In the genomic region with DNA sequence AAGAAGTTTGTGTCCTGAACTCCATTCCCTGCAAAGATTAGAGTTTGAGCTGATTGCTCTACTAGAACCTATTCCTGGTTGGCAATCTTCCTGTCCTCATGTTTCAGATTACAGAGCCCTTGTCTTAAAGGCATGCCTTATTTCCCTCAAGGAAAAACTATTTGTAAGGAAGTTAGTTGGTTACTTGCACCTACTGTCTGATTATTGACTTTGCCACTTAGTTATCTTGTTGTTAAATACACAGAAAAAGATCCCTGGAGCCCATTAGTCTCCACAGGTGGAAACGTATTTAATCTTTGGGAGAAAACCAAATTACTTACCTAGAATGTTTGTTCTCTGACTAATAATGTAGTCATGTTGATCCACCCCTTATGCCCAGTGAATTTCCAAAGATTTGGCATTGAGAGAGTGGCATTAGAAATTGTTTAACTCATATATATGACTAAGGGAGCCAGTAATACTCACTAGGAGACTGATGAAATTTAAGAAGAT, we compare ENCODE assay signal across 13 cellular contexts.
DNase-seq lines count a peak whose midpoint lies in the region; ATAC-seq and TF ChIP-seq lines count a peak whose summit lies in the region.
"Had no signal": no experiment of that assay in that cellular context is flagged by ENCODE, and none has a peak within 500 bp of the region (broad histone marks: within the 10 kb centered on the region; RNA-seq: fewer than 3 reads in every experiment).

No MANE protein-coding gene starts in this region.

- no peaks in the 10 kb centered on the region for H3K9me3 ChIP-seq in mammary epithelial cell (replicated peaks; ENCODE audit: insufficient read depth, low read length)
- no peaks in the 10 kb centered on the region for H3K9me3 ChIP-seq in right lobe of liver
- H3K9me3 ChIP-seq: uterus had no signal

- H2AFZ ChIP-seq in mammary epithelial cell (ENCODE audit: low read depth, low read length), result peak overlapping the region; percentile 52

- peak; percentile 51 to 87 (median 68) for ATAC-seq in right lobe of liver

- dilution Hi-C loops in mammary epithelial cell (cut with HindIII; ENCODE audit: low sequenced_read_pairs), result no loop called here

- H3K4me3 ChIP-seq in AG10803 (ENCODE audit: low read length), result no peak overlapping the region
- no peak overlapping the region for H3K4me3 ChIP-seq in LNCaP clone FGC (ENCODE audit: low read depth, low read length)
- H3K4me3 ChIP-seq in mammary epithelial cell (replicated peaks in 1 of 3; ENCODE audit: insufficient read depth in 1 of 3, low read depth in 2 of 3, low read length in 3 of 3), result no peak overlapping the region
- H3K4me3 ChIP-seq in right lobe of liver, result no peak overlapping the region
- H3K4me3 ChIP-seq: coronary artery, uterus had no signal

- in situ Hi-C loops in mammary epithelial cell (cut with MboI; ENCODE audit: low sequenced_read_pairs in 2 of 2), result no loop called here

- H4K20me1 ChIP-seq in mammary epithelial cell (ENCODE audit: insufficient read depth, low read length), result no peaks in the 10 kb centered on the region

- peak; percentile 46 for DNase-seq in AG10803 (ENCODE audit: low read depth)
- DNase-seq in LNCaP clone FGC (ENCODE audit: low read depth), result peak; percentile 76
- DNase-seq in mammary epithelial cell, result peak; percentile 92
- no peak for DNase-seq in right lobe of liver
- no peak for DNase-seq in effector CD4-positive, alpha-beta T cell
- no peak for DNase-seq in posterior vena cava (ENCODE audit: low spot score)
- no peak for DNase-seq in activated CD4-positive, alpha-beta T cell treated with anti-CD3 and anti-CD28 coated beads, Interleukin-2, amount 50 U/mL, for 48 hours
- DNase-seq in medulla oblongata (ENCODE audit: extremely low spot score), result no peak
- DNase-seq: activated naive CD8-positive, alpha-beta T cell treated with anti-CD3 and anti-CD28 coated beads, Interleukin-2, amount 10 ng/mL, durations not matched to agents 7 days and 5 days; DND-41; NCI-H1417; uterus had no signal

- WGBS in mammary epithelial cell (ENCODE audit: low coverage, missing lambda C conversion rate), result 18% methylated on average over 1 of the region's 1 CpG
- 31% methylated on average over 1 of the region's 1 CpG for WGBS in right lobe of liver (ENCODE audit: insufficient coverage, low coverage, low lambda C conversion rate, missing lambda C conversion rate)

- TF ChIP-seq POLR2A in right lobe of liver (IDR thresholded peaks at IDR 0.05), result no peak

- no peaks in the 10 kb centered on the region for H3K27me3 ChIP-seq in mammary epithelial cell (ENCODE audit: insufficient read depth, low read length)
- no peaks in the 10 kb centered on the region for H3K27me3 ChIP-seq in right lobe of liver
- H3K27me3 ChIP-seq: uterus had no signal

- H3K36me3 ChIP-seq in mammary epithelial cell (ENCODE audit: insufficient read depth, low read length) (no peaks in the 10 kb centered on the region), right lobe of liver (no peaks in the 10 kb centered on the region)
- H3K36me3 ChIP-seq: uterus had no signal

- CTCF ChIA-PET in mammary epithelial cell (lab: Charles Lee; ENCODE audit: low non-redundant PET), result interaction anchor here (0.8 kb wide), 1 partner anchor 199 kb away, joined by 3 read pairs; no protein-coding TSS in a partner anchor

- H3K27ac ChIP-seq in mammary epithelial cell (ENCODE audit: insufficient read depth, low read depth, low read length), result peak overlapping the region; percentile 71
- H3K27ac ChIP-seq in right lobe of liver, result peak overlapping the region in 1 of 3 donors; percentile 11
- H3K27ac ChIP-seq: uterus had no signal

- BruUV-seq in mammary epithelial cell (replicated peaks; lab: Mats Ljungman, UMichigan), result TSS peak; percentile 93

- H3K4me1 ChIP-seq in mammary epithelial cell (ENCODE audit: insufficient read depth, low read length) (peaks cover 35% of the 10 kb centered on the region), right lobe of liver (peaks cover 0 to 17% (median 8%) of the 10 kb centered on the region in 4 donors)
- H3K4me1 ChIP-seq: uterus had no signal

- TF ChIP-seq CTCF in AG10803 (conservative IDR thresholded peaks at IDR 0.05; ENCODE audit: low read length) (no peak), LNCaP clone FGC (IDR thresholded peaks at IDR 0.05; ENCODE audit: control insufficient read depth, extremely low read depth, insufficient read depth) (no peak), mammary epithelial cell (conservative IDR thresholded peaks at IDR 0.05 in 1 of 2, IDR thresholded peaks at IDR 0.05 in 1 of 2; ENCODE audit: extremely low read depth in 1 of 2, insufficient read depth in 1 of 2, low read depth in 1 of 2, low read length in 2 of 2) (no peak), right lobe of liver (IDR thresholded peaks at IDR 0.05) (no peak)

- intact Hi-C loops in mammary epithelial cell (cut with micrococcal nuclease) (no loop called here), right lobe of liver (cut with DNase I) (no loop called here), posterior vena cava (cut with DNase I) (no loop called here)

- no peak overlapping the region for H3K9ac ChIP-seq in mammary epithelial cell (ENCODE audit: insufficient read depth, low read length)

- H3K4me2 ChIP-seq in mammary epithelial cell (ENCODE audit: insufficient read depth, low read depth, low read length), result peak overlapping the region; percentile 71

- H3K79me2 ChIP-seq in mammary epithelial cell (ENCODE audit: insufficient read depth, low read length), result no peaks in the 10 kb centered on the region

Comparison
In these comparisons a context has a peak if more than half of its experiments do, and no peak if none do; other contexts are left out.
1. DNase-seq: peak in AG10803 (single experiment), LNCaP clone FGC (single experiment) and mammary epithelial cell (single experiment); none in right lobe of liver (0 of 3), effector CD4-positive, alpha-beta T cell (single experiment), posterior vena cava (single experiment), activated CD4-positive, alpha-beta T cell treated with anti-CD3 and anti-CD28 coated beads, Interleukin-2, amount 50 U/mL, for 48 hours (0 of 2) and medulla oblongata (single experiment).